ENCODE assay signal across 1 cellular context in the genomic region with DNA sequence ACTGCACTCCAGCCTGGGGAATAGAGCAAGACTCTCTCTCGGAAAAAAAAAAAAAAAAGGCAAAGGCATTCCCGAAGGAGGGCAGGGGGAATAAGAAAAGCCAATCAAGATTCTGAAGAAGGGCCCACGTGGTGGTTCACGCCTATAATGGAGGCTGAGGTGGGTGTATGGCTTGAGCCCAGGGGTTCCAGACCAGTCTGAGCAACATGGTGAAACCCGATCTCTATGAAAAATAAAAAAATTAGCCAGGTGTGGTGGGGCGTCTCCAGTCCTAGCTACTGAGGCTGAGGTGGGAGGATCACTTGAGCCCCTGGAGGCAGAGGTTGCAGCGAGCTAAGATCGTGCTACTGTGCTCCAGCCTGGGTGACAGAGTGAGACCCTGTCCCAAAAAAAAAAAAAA.
TF ChIP-seq lines count a peak whose summit lies in the region.

No MANE protein-coding gene starts in this region.

TF ChIP-seq in IMR-90, 13 proteins besides CTCF, POLR2A, EP300 and RAD21 (continued from another document):
- TF ChIP-seq, protein P1, sequence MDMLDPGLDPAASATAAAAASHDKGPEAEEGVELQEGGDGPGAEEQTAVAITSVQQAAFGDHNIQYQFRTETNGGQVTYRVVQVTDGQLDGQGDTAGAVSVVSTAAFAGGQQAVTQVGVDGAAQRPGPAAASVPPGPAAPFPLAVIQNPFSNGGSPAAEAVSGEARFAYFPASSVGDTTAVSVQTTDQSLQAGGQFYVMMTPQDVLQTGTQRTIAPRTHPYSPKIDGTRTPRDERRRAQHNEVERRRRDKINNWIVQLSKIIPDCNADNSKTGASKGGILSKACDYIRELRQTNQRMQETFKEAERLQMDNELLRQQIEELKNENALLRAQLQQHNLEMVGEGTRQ (IDR thresholded peaks at IDR 0.05; ENCODE audit: low read depth, low read length): no peak
- TF ChIP-seq FOS (IDR thresholded peaks at IDR 0.05; ENCODE audit: low read depth, low read length): no peak
- TF ChIP-seq MAZ (IDR thresholded peaks at IDR 0.05; ENCODE audit: borderline replicate concordance, low read depth, low read length): no peak
- TF ChIP-seq, protein P2, sequence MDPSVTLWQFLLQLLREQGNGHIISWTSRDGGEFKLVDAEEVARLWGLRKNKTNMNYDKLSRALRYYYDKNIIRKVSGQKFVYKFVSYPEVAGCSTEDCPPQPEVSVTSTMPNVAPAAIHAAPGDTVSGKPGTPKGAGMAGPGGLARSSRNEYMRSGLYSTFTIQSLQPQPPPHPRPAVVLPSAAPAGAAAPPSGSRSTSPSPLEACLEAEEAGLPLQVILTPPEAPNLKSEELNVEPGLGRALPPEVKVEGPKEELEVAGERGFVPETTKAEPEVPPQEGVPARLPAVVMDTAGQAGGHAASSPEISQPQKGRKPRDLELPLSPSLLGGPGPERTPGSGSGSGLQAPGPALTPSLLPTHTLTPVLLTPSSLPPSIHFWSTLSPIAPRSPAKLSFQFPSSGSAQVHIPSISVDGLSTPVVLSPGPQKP (IDR thresholded peaks at IDR 0.05; ENCODE audit: borderline replicate concordance, low read depth, low read length): no peak
- TF ChIP-seq RCOR1 (IDR thresholded peaks at IDR 0.05; ENCODE audit: insufficient replicate concordance, low read length): no peak
- TF ChIP-seq NFE2L2 (IDR thresholded peaks at IDR 0.05; ENCODE audit: low read depth, low read length): no peak
- TF ChIP-seq CHD1 (IDR thresholded peaks at IDR 0.05; ENCODE audit: low read depth, low read length): no peak
- no peak for TF ChIP-seq RFX5 (IDR thresholded peaks at IDR 0.05; ENCODE audit: low read depth, low read length)
- no peak for TF ChIP-seq CEBPB (IDR thresholded peaks at IDR 0.05; ENCODE audit: low read depth, low read length)
- TF ChIP-seq SMC3 (IDR thresholded peaks at IDR 0.05; ENCODE audit: low read depth, low read length): no peak
- TF ChIP-seq MXI1 (IDR thresholded peaks at IDR 0.05; ENCODE audit: borderline replicate concordance, low read depth, low read length): no peak
TF ChIP-seq in IMR-90: peak in this region for 0.
